ENCODE assay signal across 1 cellular context in genomic region chr7:127107601-127108007, GRCh38.
TF ChIP-seq lines count a peak whose summit lies in the region.

No MANE protein-coding gene starts in this region.

TF ChIP-seq in HepG2, 621 proteins besides CTCF, POLR2A, EP300 and RAD21 (continued from another document and continues in another):
- peak; percentile 63; the same call in 1 of the 2 replicates for TF ChIP-seq ZNF574 (CRISPR knock-in tag; IDR thresholded peaks at IDR 0.05)
- TF ChIP-seq MXD1 (CRISPR knock-in tag; IDR thresholded peaks at IDR 0.05): no peak
- TF ChIP-seq BORCS8-MEF2B (CRISPR knock-in tag; IDR thresholded peaks at IDR 0.05): peak; percentile 75; the same call in 1 of the 2 replicates
- no peak for TF ChIP-seq TIGD3 (CRISPR knock-in tag; IDR thresholded peaks at IDR 0.05; ENCODE audit: borderline replicate concordance)
- no peak for TF ChIP-seq GABPA (IDR thresholded peaks at IDR 0.05; ENCODE audit: low read depth, low read length)
- no peak for TF ChIP-seq GABPA (CRISPR knock-in tag; IDR thresholded peaks at IDR 0.05; ENCODE audit: low read depth)
- TF ChIP-seq ZBTB26 (CRISPR knock-in tag; IDR thresholded peaks at IDR 0.05; ENCODE audit: borderline replicate concordance): peak; percentile 77
- TF ChIP-seq ZNF205 (CRISPR knock-in tag; IDR thresholded peaks at IDR 0.05): 0 out of 2 replicates have a peak, but pooled peaks have one; percentile 36
- peak; percentile 49; the same call in 1 of the 2 replicates for TF ChIP-seq ZNF430 (CRISPR knock-in tag; IDR thresholded peaks at IDR 0.05)
- TF ChIP-seq HINFP (CRISPR knock-in tag; IDR thresholded peaks at IDR 0.05; ENCODE audit: low read depth): 0 out of 2 replicates have a peak, but pooled peaks have one; percentile 59
- peak; percentile 62 for TF ChIP-seq KMT2B (CRISPR knock-in tag; IDR thresholded peaks at IDR 0.05)
- no peak for TF ChIP-seq ZBTB7A (CRISPR knock-in tag; IDR thresholded peaks at IDR 0.05)
- no peak for TF ChIP-seq CENPBD1 (CRISPR knock-in tag; IDR thresholded peaks at IDR 0.05; ENCODE audit: borderline replicate concordance, low read depth)
- TF ChIP-seq ZBTB33 (CRISPR knock-in tag; IDR thresholded peaks at IDR 0.05): no peak
- 0 out of 2 replicates have a peak, but pooled peaks have one; percentile 33 for TF ChIP-seq ZFYVE20 (CRISPR knock-in tag; IDR thresholded peaks at IDR 0.05; ENCODE audit: borderline replicate concordance, low read depth)
- TF ChIP-seq PPARG (CRISPR knock-in tag; conservative IDR thresholded peaks at IDR 0.05): peak; percentile 51; the same call in 1 of the 2 replicates
- TF ChIP-seq EED (CRISPR knock-in tag; IDR thresholded peaks at IDR 0.05): no peak
- TF ChIP-seq AKNA (CRISPR knock-in tag; IDR thresholded peaks at IDR 0.05; ENCODE audit: borderline replicate concordance): peak; percentile 93
- TF ChIP-seq ZNF652 (CRISPR knock-in tag; IDR thresholded peaks at IDR 0.05; ENCODE audit: borderline replicate concordance, low read depth): 0 out of 2 replicates have a peak, but pooled peaks have one; percentile 31
- TF ChIP-seq ZNF577 (CRISPR knock-in tag; IDR thresholded peaks at IDR 0.05; ENCODE audit: borderline replicate concordance, low read depth): no peak
- peak; percentile 51; the same call in 1 of the 2 replicates for TF ChIP-seq MEF2D (CRISPR knock-in tag; IDR thresholded peaks at IDR 0.05)
- no peak for TF ChIP-seq ZNF34 (CRISPR knock-in tag; IDR thresholded peaks at IDR 0.05; ENCODE audit: borderline replicate concordance)
- TF ChIP-seq FIP1L1 (IDR thresholded peaks at IDR 0.05; ENCODE audit: borderline replicate concordance, insufficient read depth, low read depth, low read length): no peak
- TF ChIP-seq ZNF883 (CRISPR knock-in tag; IDR thresholded peaks at IDR 0.05; ENCODE audit: not compliant biosample characterization): no peak
- no peak for TF ChIP-seq ZNF768 (CRISPR knock-in tag; IDR thresholded peaks at IDR 0.05)
- no peak for TF ChIP-seq TBL1XR1 (IDR thresholded peaks at IDR 0.05; ENCODE audit: borderline replicate concordance, low read length, partially characterized antibody)
- peak; percentile 68; the same call in 1 of the 2 replicates for TF ChIP-seq KAT8 (CRISPR knock-in tag; IDR thresholded peaks at IDR 0.05)
- 0 out of 2 replicates have a peak, but pooled peaks have one; percentile 34 for TF ChIP-seq SP4 (CRISPR knock-in tag; IDR thresholded peaks at IDR 0.05)
- TF ChIP-seq ZNF678 (CRISPR knock-in tag; IDR thresholded peaks at IDR 0.05): no peak
- no peak for TF ChIP-seq HNRNPK (IDR thresholded peaks at IDR 0.05; ENCODE audit: low read depth, low read length, poor library complexity, severe bottlenecking)
- no peak for TF ChIP-seq SRSF1 (optimal IDR thresholded peaks at IDR 0.05; ENCODE audit: low read depth, low read length)
- peak; percentile 88 for TF ChIP-seq ZNF12 (CRISPR knock-in tag; IDR thresholded peaks at IDR 0.05)
- 0 out of 2 replicates have a peak, but pooled peaks have one; percentile 15 for TF ChIP-seq NFYB (CRISPR knock-in tag; IDR thresholded peaks at IDR 0.05)
- 0 out of 2 replicates have a peak, but pooled peaks have one; percentile 38 for TF ChIP-seq ZNF30 (CRISPR knock-in tag; IDR thresholded peaks at IDR 0.05)
- TF ChIP-seq PHF20 (CRISPR knock-in tag; IDR thresholded peaks at IDR 0.05): no peak
- no peak for TF ChIP-seq CENPX (CRISPR knock-in tag; IDR thresholded peaks at IDR 0.05)
- TF ChIP-seq ZNF567 (CRISPR knock-in tag; IDR thresholded peaks at IDR 0.05; ENCODE audit: borderline replicate concordance): no peak
- 0 out of 2 replicates have a peak, but pooled peaks have one; percentile 46 for TF ChIP-seq ZNF605 (CRISPR knock-in tag; IDR thresholded peaks at IDR 0.05)
- TF ChIP-seq TSC22D2 (CRISPR knock-in tag; IDR thresholded peaks at IDR 0.05; ENCODE audit: borderline replicate concordance): peak; percentile 95
- no peak for TF ChIP-seq ADNP (CRISPR knock-in tag; IDR thresholded peaks at IDR 0.05)
- TF ChIP-seq ZNF367 (CRISPR knock-in tag; IDR thresholded peaks at IDR 0.05; ENCODE audit: borderline replicate concordance): peak; percentile 64; the same call in 1 of the 2 replicates
- no peak for TF ChIP-seq HNRNPL (IDR thresholded peaks at IDR 0.05; ENCODE audit: low read depth, low read length)
- no peak for TF ChIP-seq ZNF879 (CRISPR knock-in tag; IDR thresholded peaks at IDR 0.05)
- peak; percentile 95 for TF ChIP-seq NKX3-1 (CRISPR knock-in tag; IDR thresholded peaks at IDR 0.05)
- no peak for TF ChIP-seq HNRNPLL (IDR thresholded peaks at IDR 0.05; ENCODE audit: low read depth, low read length, poor library complexity, severe bottlenecking)
- TF ChIP-seq ZNF770 (CRISPR knock-in tag; IDR thresholded peaks at IDR 0.05): 0 out of 2 replicates have a peak, but pooled peaks have one; percentile 20
- TF ChIP-seq NR2F2 (IDR thresholded peaks at IDR 0.05; ENCODE audit: borderline replicate concordance, low read depth): no peak
- peak; percentile 57; the same call in 1 of the 2 replicates for TF ChIP-seq MED1 (CRISPR knock-in tag; IDR thresholded peaks at IDR 0.05)
- no peak for TF ChIP-seq BATF2 (CRISPR knock-in tag; IDR thresholded peaks at IDR 0.05)
